26 cellular contexts compared by ENCODE assay signal in the genomic region with DNA sequence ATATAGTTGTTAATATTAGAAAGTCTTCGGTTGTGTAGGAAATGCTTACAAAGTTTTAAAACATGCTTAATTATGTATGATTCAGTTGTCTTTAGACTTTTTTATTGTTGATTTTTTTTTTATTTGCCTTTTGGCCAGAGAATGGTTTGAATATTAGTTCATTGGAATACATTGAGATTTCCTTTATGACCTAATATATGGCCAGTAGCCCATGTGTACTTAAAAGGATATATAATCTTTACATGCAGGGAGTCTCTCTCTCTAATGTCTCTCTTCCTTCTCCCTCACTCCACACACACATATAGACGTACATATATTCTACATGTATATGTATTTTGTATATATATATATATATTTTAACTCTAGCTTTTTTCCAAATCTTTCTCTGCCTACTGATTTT.
"Had no signal": no experiment of that assay in that cellular context is flagged by ENCODE, and none has a peak within 500 bp of the region (broad histone marks: within the 10 kb centered on the region; RNA-seq: fewer than 3 reads in every experiment).

No MANE protein-coding gene starts in this region.

- ATAC-seq: stimulated activated effector memory CD8-positive, alpha-beta T cell treated with anti-CD3 and anti-CD28 coated beads, Interleukin-12 subunit alpha, Interleukin-12 subunit beta, amount 100 ng/mL, for 72 hours; stimulated activated memory B cell treated with anti-CD40 and anti-IgM and Interleukin-4, amounts not matched to agents 10 μg/mL and 1 μg/mL and 100 μg/mL, for 72 hours; stimulated activated naive B cell treated with anti-CD40 and anti-IgM and Interleukin-4, amounts not matched to agents 10 μg/mL and 1 μg/mL and 100 μg/mL, for 72 hours; stimulated activated naive CD8-positive, alpha-beta T cell treated with anti-CD3 and anti-CD28 coated beads, Interleukin-15, amount 100 ng/mL, for 72 hours; stimulated activated naive CD8-positive, alpha-beta T cell treated with anti-CD3 and anti-CD28 coated beads, Interleukin-15, Interleukin-2, amounts not matched to agents 100 U/mL and 50 U/mL, for 24 hours; upper lobe of right lung had no signal

- H3K27me3 ChIP-seq: stomach, suprapubic skin, testis, thyroid gland, tibial artery, tibial nerve, transverse colon, upper lobe of left lung, upper lobe of right lung, uterus, vagina had no signal

- H3K9me3 ChIP-seq: stomach, suprapubic skin, testis, thoracic aorta, thyroid gland, tibial artery, tibial nerve, transverse colon, upper lobe of left lung, upper lobe of right lung, uterus, vagina had no signal

- H3K27ac ChIP-seq: stomach, suprapubic skin, testis, thoracic aorta, thyroid gland, tibial artery, tibial nerve, transverse colon, upper lobe of left lung, upper lobe of right lung, uterus, vagina had no signal

- H3K4me1 ChIP-seq: stomach, suprapubic skin, testis, thyroid gland, tibial nerve, transverse colon, upper lobe of left lung, upper lobe of right lung, uterus, vagina had no signal

- H3K36me3 ChIP-seq: uterus had no signal

- DNase-seq: stimulated activated CD4-positive, alpha-beta T cell treated with anti-CD3 and anti-CD28 coated beads, Interleukin-2, amount 100 ng/mL, for 48 hours; stimulated activated CD4-positive, alpha-beta T cell treated with anti-CD3 and anti-CD28 coated beads, Interleukin-4, amount 100 ng/mL, for 1 hour; stimulated activated CD4-positive, alpha-beta T cell treated with anti-CD3 and anti-CD28 coated beads, Interleukin-4, amount 100 ng/mL, for 24 hours; stimulated activated CD4-positive, alpha-beta T cell treated with anti-CD3 and anti-CD28 coated beads, Interleukin-4, amount 100 ng/mL, for 4 hours; stimulated activated CD8-positive, alpha-beta memory T cell treated with anti-CD3 and anti-CD28 coated beads, Interleukin-4, amount 100 ng/mL, for 48 hours; stimulated activated naive B cell treated with anti-CD40 and anti-IgM and Interleukin-4, amounts not matched to agents 10 μg/mL and 1 μg/mL and 100 μg/mL, for 72 hours; stimulated activated naive CD4-positive, alpha-beta T cell; stimulated activated naive CD4-positive, alpha-beta T cell treated with Interleukin-2 at 50 U/mL for 16 hours; stimulated activated naive CD8-positive, alpha-beta T cell treated with anti-CD3 and anti-CD28 coated beads, Interleukin-15, amount 100 ng/mL, for 72 hours; stimulated activated naive CD8-positive, alpha-beta T cell treated with anti-CD3 and anti-CD28 coated beads, Interleukin-15, Interleukin-2, amounts not matched to agents 100 U/mL and 50 U/mL, for 24 hours; stomach; substantia nigra; testis; thyroid gland; tibial artery; transverse colon; trophoblast cell; upper lobe of left lung; upper lobe of right lung; uterus had no signal

- H3K4me3 ChIP-seq: stomach, suprapubic skin, testis, thoracic aorta, thyroid gland, tibial artery, tibial nerve, transverse colon, upper lobe of left lung, upper lobe of right lung, uterus, vagina had no signal
